Comparison of ENCODE assay signal across 11 cellular contexts in the genomic region with DNA sequence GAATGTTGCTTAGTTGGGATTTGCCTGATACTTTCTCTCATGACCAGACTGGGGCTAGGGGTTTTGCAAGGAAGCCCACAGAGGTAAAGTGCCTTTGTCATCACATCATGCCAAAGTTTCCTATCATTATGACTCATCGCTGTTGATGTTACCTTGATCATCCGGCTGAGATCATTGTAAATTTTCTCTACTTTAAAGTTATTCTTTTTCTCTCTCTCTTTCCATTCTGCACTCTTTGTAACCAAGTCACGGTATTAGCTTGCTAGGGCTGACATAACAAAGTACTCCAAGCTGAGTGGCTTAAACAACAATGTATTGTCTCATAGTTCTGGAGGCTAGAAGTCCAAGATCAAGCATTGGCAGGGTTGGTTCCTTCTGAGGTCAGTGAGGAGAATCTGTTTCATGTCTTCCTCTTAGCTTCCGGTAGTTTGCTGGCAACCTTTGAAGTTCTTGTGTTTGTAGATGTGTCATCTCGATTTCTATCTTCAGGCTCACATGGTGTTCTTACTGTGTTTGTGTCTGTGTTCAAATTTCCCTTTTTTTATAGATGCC.
DNase-seq lines count a peak whose midpoint lies in the region; ATAC-seq, FAIRE-seq and TF ChIP-seq lines count a peak whose summit lies in the region.
"Had no signal": no experiment of that assay in that cellular context is flagged by ENCODE, and none has a peak within 500 bp of the region (broad histone marks: within the 10 kb centered on the region; RNA-seq: fewer than 3 reads in every experiment).

No MANE protein-coding gene starts in this region.

- H3K27ac ChIP-seq in CD4-positive, alpha-beta memory T cell (ENCODE audit: low read depth, low read length) = peak overlapping the region; percentile 34
- H3K27ac ChIP-seq: ovary had no signal

- H3K4me3 Mint-ChIP-seq in CD4-positive, alpha-beta memory T cell = peak overlapping the region in 5 of 8 donors; percentile 8 to 76 (median 46)
- peak overlapping the region; percentile 70 for H3K4me3 Mint-ChIP-seq in activated CD4-positive, alpha-beta T cell treated with anti-CD3 and anti-CD28 coated beads, Interleukin-2, amount 10 ng/mL, durations not matched to agents 24 days and 14 days
- H3K4me3 Mint-ChIP-seq in effector memory CD8-positive, alpha-beta T cell = peak overlapping the region in 1 of 2 donors; percentile 23

- intact Hi-C loops in CD4-positive, alpha-beta memory T cell (cut with micrococcal nuclease) = loop anchor here (1.0 kb wide), 3 partner anchors 8 to 139 kb away; no protein-coding TSS in a partner anchor
- intact Hi-C loops in activated CD4-positive, alpha-beta T cell treated with anti-CD3 and anti-CD28 coated beads, Interleukin-2, amount 10 ng/mL, durations not matched to agents 24 days and 14 days (cut with micrococcal nuclease) = loop anchor here (1.0 to 5.0 kb wide), 7 partner anchors 8 to 417 kb away; a partner anchor contains a TSS

- no peaks in the 10 kb centered on the region for H3K9me3 Mint-ChIP-seq in CD4-positive, alpha-beta memory T cell
- H3K9me3 Mint-ChIP-seq in activated CD4-positive, alpha-beta T cell treated with anti-CD3 and anti-CD28 coated beads, Interleukin-2, amount 10 ng/mL, durations not matched to agents 24 days and 14 days = no peaks in the 10 kb centered on the region
- no peaks in the 10 kb centered on the region for H3K9me3 Mint-ChIP-seq in effector memory CD8-positive, alpha-beta T cell

- POLR2A ChIA-PET in CD4-positive, alpha-beta memory T cell (lab: Charles Lee; ENCODE audit: partially characterized antibody) = interaction anchor here (0.7 to 3.8 kb wide), 5 partner anchors 8 to 151 kb away, joined by 3 to 28 read pairs (median 10); a partner anchor contains a TSS

- no peak overlapping the region for H3K4me3 ChIP-seq in CD4-positive, alpha-beta memory T cell (ENCODE audit: low read length in 2 of 2)
- H3K4me3 ChIP-seq: MG63, ovary had no signal

- H3K36me3 ChIP-seq in CD4-positive, alpha-beta memory T cell (ENCODE audit: insufficient read depth, low read length) = no peaks in the 10 kb centered on the region
- H3K36me3 ChIP-seq: MG63, ovary had no signal

- H3K4me1 ChIP-seq in CD4-positive, alpha-beta memory T cell (ENCODE audit: insufficient read depth, low read length) = peaks cover 16% of the 10 kb centered on the region

- CTCF ChIA-PET in CD4-positive, alpha-beta memory T cell (lab: Charles Lee; ENCODE audit: partially characterized antibody) = interaction anchor here (0.9 to 1.5 kb wide), 6 partner anchors 10 to 46 kb away, joined by 3 to 6 read pairs (median 3); no protein-coding TSS in a partner anchor

- H3K9me3 ChIP-seq in CD4-positive, alpha-beta memory T cell (ENCODE audit: control insufficient read depth in 1 of 2, low read length in 2 of 2) = no peaks in the 10 kb centered on the region
- H3K9me3 ChIP-seq: MG63, ovary had no signal

- no peaks in the 10 kb centered on the region for H3K36me3 Mint-ChIP-seq in CD4-positive, alpha-beta memory T cell
- no peaks in the 10 kb centered on the region for H3K36me3 Mint-ChIP-seq in activated CD4-positive, alpha-beta T cell treated with anti-CD3 and anti-CD28 coated beads, Interleukin-2, amount 10 ng/mL, durations not matched to agents 24 days and 14 days (ENCODE audit: low read depth)
- H3K36me3 Mint-ChIP-seq in effector memory CD8-positive, alpha-beta T cell (ENCODE audit: insufficient read depth) = no peaks in the 10 kb centered on the region

- ATAC-seq in HG02642 (IDR thresholded peaks at IDR 0.05; ENCODE audit: poor library complexity, unreplicated experiment) = peak; percentile 54
- ATAC-seq in effector memory CD8-positive, alpha-beta T cell (replicated peaks) = peak; percentile 91
- no peak for ATAC-seq in HG03196 (IDR thresholded peaks at IDR 0.05; ENCODE audit: unreplicated experiment)

- DNase-seq in CD4-positive, alpha-beta memory T cell = peak; percentile 72 to 91 (median 81)
- peak; percentile 88 for DNase-seq in activated CD4-positive, alpha-beta T cell treated with anti-CD3 and anti-CD28 coated beads, Interleukin-2, amount 10 ng/mL, durations not matched to agents 24 days and 14 days
- peak; percentile 21 to 46 (median 27) for DNase-seq in effector memory CD8-positive, alpha-beta T cell
- DNase-seq in LoVo (ENCODE audit: low spot score) (no peak), 8988T (no peak), D721Med (ENCODE audit: insufficient read length, low spot score) (no peak)
- DNase-seq: AML-193, MG63, ovary had no signal

- TF ChIP-seq CTCF in D721Med (IDR thresholded peaks at IDR 0.05; ENCODE audit: insufficient read depth, missing control alignments) = no peak

- H3K27me3 Mint-ChIP-seq in CD4-positive, alpha-beta memory T cell = no peaks in the 10 kb centered on the region
- no peaks in the 10 kb centered on the region for H3K27me3 Mint-ChIP-seq in activated CD4-positive, alpha-beta T cell treated with anti-CD3 and anti-CD28 coated beads, Interleukin-2, amount 10 ng/mL, durations not matched to agents 24 days and 14 days
- peaks cover 4 to 7% of the 10 kb centered on the region in 2 donors for H3K27me3 Mint-ChIP-seq in effector memory CD8-positive, alpha-beta T cell

- H3K27ac Mint-ChIP-seq in CD4-positive, alpha-beta memory T cell = peak overlapping the region; percentile 82 to 92 (median 89)
- H3K27ac Mint-ChIP-seq in activated CD4-positive, alpha-beta T cell treated with anti-CD3 and anti-CD28 coated beads, Interleukin-2, amount 10 ng/mL, durations not matched to agents 24 days and 14 days = peak overlapping the region; percentile 97
- peak overlapping the region in 1 of 2 donors; percentile 84 for H3K27ac Mint-ChIP-seq in effector memory CD8-positive, alpha-beta T cell

- no peak for FAIRE-seq in D721Med (lab: Jason Lieb, UNC)

- H3K27me3 ChIP-seq in CD4-positive, alpha-beta memory T cell (ENCODE audit: insufficient read depth, low read length) = no peaks in the 10 kb centered on the region
- H3K27me3 ChIP-seq: MG63 had no signal

- peaks cover 13 to 25% (median 16%) of the 10 kb centered on the region in 4 donors for H3K4me1 Mint-ChIP-seq in CD4-positive, alpha-beta memory T cell
- peaks cover 23% of the 10 kb centered on the region for H3K4me1 Mint-ChIP-seq in activated CD4-positive, alpha-beta T cell treated with anti-CD3 and anti-CD28 coated beads, Interleukin-2, amount 10 ng/mL, durations not matched to agents 24 days and 14 days
- peaks cover 7 to 9% of the 10 kb centered on the region in 2 donors for H3K4me1 Mint-ChIP-seq in effector memory CD8-positive, alpha-beta T cell (ENCODE audit: low read depth in 2 of 2)

Comparison
In these comparisons a context has a peak if more than half of its experiments do, and no peak if none do; other contexts are left out.
1. DNase-seq: peak in CD4-positive, alpha-beta memory T cell (5 of 5), activated CD4-positive, alpha-beta T cell treated with anti-CD3 and anti-CD28 coated beads, Interleukin-2, amount 10 ng/mL, durations not matched to agents 24 days and 14 days (single experiment) and effector memory CD8-positive, alpha-beta T cell (3 of 3); none in LoVo (single experiment), 8988T (single experiment) and D721Med (single experiment).